Comparison of ENCODE assay signal across 9 cellular contexts in the genomic region with DNA sequence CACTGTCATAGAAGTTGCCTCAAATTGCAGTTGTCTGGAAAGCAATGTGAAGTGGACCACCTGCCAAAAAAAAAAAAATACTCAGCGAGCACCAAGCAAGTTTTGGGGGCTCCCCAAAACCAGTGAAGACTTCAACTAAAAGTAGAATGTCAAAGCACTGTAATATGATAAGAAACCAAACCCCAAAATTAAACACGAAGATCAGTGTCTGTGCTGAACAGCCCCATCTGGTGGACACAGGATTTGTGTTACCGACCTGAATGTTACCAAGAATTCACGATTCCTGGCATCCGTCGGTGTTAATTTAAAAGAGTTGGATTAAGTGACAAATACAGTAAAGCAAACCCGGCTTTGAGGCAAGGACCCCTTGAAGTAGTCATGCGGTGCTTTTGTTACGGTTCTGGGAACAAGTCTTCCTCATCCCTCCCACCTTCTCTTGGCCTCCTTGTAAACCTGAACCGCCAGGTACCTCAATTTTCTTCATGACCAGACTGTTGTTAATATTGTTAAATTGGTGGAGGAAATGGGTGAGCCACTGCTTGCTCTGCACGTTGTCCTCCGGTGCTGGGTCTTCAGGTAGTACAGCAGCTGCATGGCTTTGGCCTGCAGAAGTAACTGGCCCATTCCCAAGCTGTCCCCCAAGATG. TPM values are rescaled to one million over a fixed set of nuclear protein-coding genes. Genes with fewer than 3 reads are reported as not detected.
DNase-seq lines count a peak whose midpoint lies in the region; ATAC-seq lines count a peak whose summit lies in the region.
"Had no signal": no experiment of that assay in that cellular context is flagged by ENCODE, and none has a peak within 500 bp of the region (broad histone marks: within the 10 kb centered on the region; RNA-seq: fewer than 3 reads in every experiment).

No MANE protein-coding gene starts in this region.

- H3K36me3 ChIP-seq in MG63, result no peaks in the 10 kb centered on the region

- ATAC-seq in GM18517 (IDR thresholded peaks at IDR 0.05; ENCODE audit: unreplicated experiment), result no peak

- H3K9me3 ChIP-seq in MG63, result no peaks in the 10 kb centered on the region

- H3K27me3 ChIP-seq in MG63, result peaks cover 6% of the 10 kb centered on the region; the same call in 1 of the 2 replicates
- H3K27me3 ChIP-seq: BLaER1 treated with 17β-estradiol and CSF1 and Interleukin-3, amounts not matched to agents 10 nM and 100 nM had no signal

- H3K4me3 ChIP-seq in MG63, result no peak overlapping the region
- H3K4me3 ChIP-seq: BLaER1 treated with 17β-estradiol and CSF1 and Interleukin-3, amounts not matched to agents 10 nM and 100 nM had no signal

- DNase-seq in NCI-H1092 treated with DMSO at 0.1 percent for 48 hours (lab: John Stamatoyannopoulos, UW) (peak; percentile 5), NCI-H1092 (lab: John Stamatoyannopoulos, UW) (no peak), MG63 (peak; percentile 29), dermis blood vessel endothelial cell (peak; percentile 82), lung microvascular endothelial cell (ENCODE audit: low read depth in 2 of 2) (peak; percentile 74 to 82)
- peak; percentile 52 to 67 for DNase-seq in activated CD4-positive, alpha-beta T cell treated with anti-CD3 and anti-CD28 coated beads for 4 hours
- DNase-seq in stimulated activated CD8-positive, alpha-beta memory T cell treated with anti-CD3 and anti-CD28 coated beads, Interleukin-4, amount 100 ng/mL, for 4 hours (ENCODE audit: low read depth in 2 of 2, low spot score in 1 of 2), result peak; percentile 21 to 32

RNA-seq across cellular contexts. Expression of gene SSB, which starts 31.3 kb away (rescaled TPM):
- total RNA-seq in MG63 (2014; rRNA removed; shearing (Covaris generic); ENCODE audit: low replicate concordance), result 101 and 193 TPM in 2 replicates
- total RNA-seq in dermis blood vessel endothelial cell, result 75.2 and 113 TPM in 2 replicates
- total RNA-seq in lung microvascular endothelial cell, result 60.1 and 66.7 TPM in 2 replicates

RNA-seq across cellular contexts. Expression of gene KLHL23, which starts 33.7 kb away (rescaled TPM):
- total RNA-seq in MG63 (2014; rRNA removed; shearing (Covaris generic); ENCODE audit: low replicate concordance), result 9.2 and 9.5 TPM in 2 replicates
- total RNA-seq in dermis blood vessel endothelial cell (17.5 and 21.5 TPM in 2 replicates), lung microvascular endothelial cell (14.4 and 21.8 TPM in 2 replicates)

RNA-seq across cellular contexts. Expression of gene METTL5, which starts 57.3 kb away (rescaled TPM):
- 86.5 and 152 TPM in 2 replicates for total RNA-seq in MG63 (2014; rRNA removed; shearing (Covaris generic); ENCODE audit: low replicate concordance)
- total RNA-seq in dermis blood vessel endothelial cell (37.4 and 41.9 TPM in 2 replicates), lung microvascular endothelial cell (24.2 and 32.0 TPM in 2 replicates)

RNA-seq across cellular contexts. Expression of gene UBR3, which starts 59.9 kb away (rescaled TPM):
- total RNA-seq in MG63 (2014; rRNA removed; shearing (Covaris generic); ENCODE audit: low replicate concordance), result 24.5 and 34.9 TPM in 2 replicates
- total RNA-seq in dermis blood vessel endothelial cell (60.6 and 72.8 TPM in 2 replicates), lung microvascular endothelial cell (34.0 and 109 TPM in 2 replicates)
